ENCODE assay signal across 37 cellular contexts in the genomic region with DNA sequence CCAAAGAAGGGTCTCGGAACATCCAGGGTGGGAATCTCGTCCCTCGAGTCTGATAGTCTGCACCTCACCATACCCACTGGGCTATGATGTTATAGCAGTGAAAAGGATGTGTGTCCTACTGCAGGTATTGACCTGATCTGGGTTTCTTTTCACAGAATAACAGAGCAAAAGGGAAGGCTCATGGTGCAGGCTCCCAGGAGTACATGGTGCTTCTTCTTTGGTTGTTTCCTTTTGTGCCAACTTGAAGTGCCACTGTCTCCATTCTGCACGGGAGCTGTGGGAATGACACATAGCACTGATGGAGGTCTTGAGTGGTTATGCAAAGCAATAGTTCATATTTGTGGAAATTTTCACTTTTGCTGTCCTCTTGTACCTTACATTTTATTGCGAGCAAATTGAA.
"Had no signal": no experiment of that assay in that cellular context is flagged by ENCODE, and none has a peak within 500 bp of the region (broad histone marks: within the 10 kb centered on the region; RNA-seq: fewer than 3 reads in every experiment).

No MANE protein-coding gene starts in this region.

- H3K4me1 Mint-ChIP-seq: brain had no signal

- H3K27ac ChIP-seq: ascending aorta, cardiac muscle cell, VCaP had no signal

- H3K4me1 ChIP-seq: ascending aorta had no signal

- H3K9me3 Mint-ChIP-seq: activated CD4-positive, alpha-beta memory T cell treated with anti-CD3 and anti-CD28 coated beads, Interleukin-2, amount 10 ng/mL, durations not matched to agents 7 days and 5 days; activated CD4-positive, alpha-beta T cell treated with anti-CD3 and anti-CD28 coated beads, Interleukin-2, amount 10 ng/mL, durations not matched to agents 7 days and 5 days; activated naive CD4-positive, alpha-beta T cell treated with anti-CD3 and anti-CD28 coated beads, Interleukin-2, amount 10 ng/mL, durations not matched to agents 7 days and 5 days; activated naive CD4-positive, alpha-beta T cell treated with anti-CD3 and anti-CD28 coated beads, Interleukin-2, amount 50 U/mL, for 24 hours; activated naive CD8-positive, alpha-beta T cell treated with anti-CD3 and anti-CD28 coated beads, Interleukin-2, amount 10 ng/mL, durations not matched to agents 7 days and 5 days; activated naive CD8-positive, alpha-beta T cell treated with anti-CD3 and anti-CD28 coated beads, Interleukin-2, amount 50 U/mL, for 24 hours; activated T-cell treated with anti-CD3 and anti-CD28 coated beads, Interleukin-2, amount 50 U/mL, for 24 hours; activated T-helper 2 cell treated with anti-CD3 and anti-CD28 coated beads, Interferon-gamma antibody, Interleukin-2, Interleukin-4, amounts not matched to agents 10 μg/mL and 5 μg/mL and 100 μg/mL, durations not matched to agents 14 hours and 24 hours and 36 hours; brain; central memory CD8-positive, alpha-beta T cell; T-helper 1 cell treated with Interleukin-12 subunit alpha and Interleukin-12 subunit beta and Interleukin-4 antibody, amounts not matched to agents 30 μg/mL and 1 μg/mL, for 36 hours; T-helper 2 cell treated with Interferon-gamma antibody and Interleukin-4, amounts not matched to agents 5 μg/mL and 100 μg/mL, for 36 hours had no signal

- H3K4me3 ChIP-seq: ascending aorta, cardiac muscle cell had no signal

- H3K4me3 Mint-ChIP-seq: activated CD4-positive, alpha-beta memory T cell treated with anti-CD3 and anti-CD28 coated beads, Interleukin-2, amount 10 ng/mL, durations not matched to agents 7 days and 5 days; activated CD4-positive, alpha-beta T cell treated with anti-CD3 and anti-CD28 coated beads for 36 hours; activated CD4-positive, alpha-beta T cell treated with anti-CD3 and anti-CD28 coated beads, Interleukin-2, amount 10 ng/mL, durations not matched to agents 7 days and 5 days; activated CD8-positive, alpha-beta memory T cell treated with anti-CD3 and anti-CD28 coated beads, Interleukin-2, amount 10 ng/mL, durations not matched to agents 7 days and 5 days; activated CD8-positive, alpha-beta T cell treated with anti-CD3 and anti-CD28 coated beads, Interleukin-2, amount 10 ng/mL, durations not matched to agents 7 days and 5 days; activated naive CD4-positive, alpha-beta T cell treated with anti-CD3 and anti-CD28 coated beads, Interleukin-2, amount 10 ng/mL, durations not matched to agents 7 days and 5 days; activated naive CD4-positive, alpha-beta T cell treated with anti-CD3 and anti-CD28 coated beads, Interleukin-2, amount 50 U/mL, for 24 hours; activated naive CD8-positive, alpha-beta T cell; activated naive CD8-positive, alpha-beta T cell treated with anti-CD3 and anti-CD28 coated beads, Interleukin-2, amount 10 ng/mL, durations not matched to agents 7 days and 5 days; activated naive CD8-positive, alpha-beta T cell treated with anti-CD3 and anti-CD28 coated beads, Interleukin-2, amount 50 U/mL, for 24 hours; activated T-cell treated with anti-CD3 and anti-CD28 coated beads, Interleukin-2, amount 50 U/mL, for 24 hours; brain; central memory CD8-positive, alpha-beta T cell; T-helper 1 cell treated with Interleukin-12 subunit alpha and Interleukin-12 subunit beta and Interleukin-4 antibody, amounts not matched to agents 30 μg/mL and 1 μg/mL, for 36 hours; T-helper 2 cell treated with Interferon-gamma antibody and Interleukin-4, amounts not matched to agents 5 μg/mL and 100 μg/mL, for 36 hours had no signal

- DNase-seq: activated CD4-positive, alpha-beta memory T cell treated with anti-CD3 and anti-CD28 coated beads, Interleukin-2, amount 10 ng/mL, durations not matched to agents 7 days and 5 days; activated CD4-positive, alpha-beta T cell treated with anti-CD3 and anti-CD28 coated beads for 1 hour; activated CD4-positive, alpha-beta T cell treated with anti-CD3 and anti-CD28 coated beads for 36 hours; activated CD4-positive, alpha-beta T cell treated with anti-CD3 and anti-CD28 coated beads for 48 hours; activated CD4-positive, alpha-beta T cell treated with anti-CD3 and anti-CD28 coated beads, Interleukin-2, amount 10 ng/mL, durations not matched to agents 7 days and 5 days; activated CD4-positive, alpha-beta T cell treated with anti-CD3 and anti-CD28 coated beads, Interleukin-2, amount 50 U/mL, for 48 hours; activated CD4-positive, CD25-positive, alpha-beta regulatory T cell; activated CD8-positive, alpha-beta memory T cell treated with anti-CD3 and anti-CD28 coated beads for 24 hours; activated CD8-positive, alpha-beta memory T cell treated with anti-CD3 and anti-CD28 coated beads, Interleukin-2, amount 10 ng/mL, durations not matched to agents 7 days and 5 days; activated CD8-positive, alpha-beta memory T cell treated with anti-CD3 and anti-CD28 coated beads, Interleukin-2, amount 50 U/mL, for 48 hours; activated CD8-positive, alpha-beta T cell treated with anti-CD3 and anti-CD28 coated beads, Interleukin-2, amount 10 ng/mL, durations not matched to agents 7 days and 5 days; activated effector memory CD4-positive, alpha-beta T cell treated with Interleukin-2 at 50 U/mL for 16 hours; activated gamma-delta T cell; activated naive CD4-positive, alpha-beta T cell treated with anti-CD3 and anti-CD28 coated beads, Interleukin-2, amount 10 ng/mL, durations not matched to agents 7 days and 5 days; activated naive CD8-positive, alpha-beta T cell treated with anti-CD3 and anti-CD28 coated beads, Interleukin-2, amount 10 ng/mL, durations not matched to agents 7 days and 5 days; activated naive CD8-positive, alpha-beta T cell treated with anti-CD3 and anti-CD28 coated beads, Interleukin-2, amount 50 U/mL, for 24 hours; activated T-cell treated with anti-CD3 and anti-CD28 coated beads, Interleukin-2, amount 50 U/mL, for 24 hours; activated T-cell treated with anti-CD3 and anti-CD28 coated beads, Interleukin-2, amount 50 U/mL, for 48 hours; amygdala; anterior cingulate cortex; caudate nucleus; cerebellar nuclear complex; SW 1271; T-helper 1 cell; T-helper 2 cell; T-helper 9 cell had no signal

- H3K27me3 ChIP-seq: ascending aorta, cardiac muscle cell had no signal

- H3K27me3 Mint-ChIP-seq: activated CD4-positive, alpha-beta memory T cell treated with anti-CD3 and anti-CD28 coated beads, Interleukin-2, amount 10 ng/mL, durations not matched to agents 7 days and 5 days; activated CD4-positive, alpha-beta T cell treated with anti-CD3 and anti-CD28 coated beads for 36 hours; activated CD4-positive, alpha-beta T cell treated with anti-CD3 and anti-CD28 coated beads, Interleukin-2, amount 10 ng/mL, durations not matched to agents 7 days and 5 days; activated CD8-positive, alpha-beta memory T cell treated with anti-CD3 and anti-CD28 coated beads, Interleukin-2, amount 10 ng/mL, durations not matched to agents 7 days and 5 days; activated naive CD4-positive, alpha-beta T cell treated with anti-CD3 and anti-CD28 coated beads, Interleukin-2, amount 10 ng/mL, durations not matched to agents 7 days and 5 days; activated naive CD4-positive, alpha-beta T cell treated with anti-CD3 and anti-CD28 coated beads, Interleukin-2, amount 50 U/mL, for 24 hours; activated naive CD8-positive, alpha-beta T cell; activated naive CD8-positive, alpha-beta T cell treated with anti-CD3 and anti-CD28 coated beads, Interleukin-2, amount 10 ng/mL, durations not matched to agents 7 days and 5 days; activated naive CD8-positive, alpha-beta T cell treated with anti-CD3 and anti-CD28 coated beads, Interleukin-2, amount 50 U/mL, for 24 hours; activated T-cell treated with anti-CD3 and anti-CD28 coated beads, Interleukin-2, amount 50 U/mL, for 24 hours; brain; central memory CD8-positive, alpha-beta T cell had no signal

- H3K9me3 ChIP-seq: ascending aorta had no signal

- ATAC-seq: activated CD4-positive, alpha-beta T cell treated with anti-CD3 and anti-CD28 coated beads for 36 hours; activated CD4-positive, CD25-positive, alpha-beta regulatory T cell treated with anti-CD3 and anti-CD28 coated beads, Interleukin-2, amount 50 U/mL, for 24 hours; activated CD8-positive, alpha-beta memory T cell treated with anti-CD3 and anti-CD28 coated beads, Interleukin-2, amount 10 ng/mL, durations not matched to agents 7 days and 5 days; activated CD8-positive, alpha-beta T cell treated with anti-CD3 and anti-CD28 coated beads, Interleukin-2, amount 10 ng/mL, durations not matched to agents 7 days and 5 days; activated naive CD8-positive, alpha-beta T cell treated with anti-CD3 and anti-CD28 coated beads, Interleukin-2, amount 50 U/mL, for 24 hours had no signal

- H3K27ac Mint-ChIP-seq: activated CD4-positive, alpha-beta memory T cell treated with anti-CD3 and anti-CD28 coated beads, Interleukin-2, amount 10 ng/mL, durations not matched to agents 7 days and 5 days; activated CD4-positive, alpha-beta T cell treated with anti-CD3 and anti-CD28 coated beads for 36 hours; activated CD4-positive, alpha-beta T cell treated with anti-CD3 and anti-CD28 coated beads, Interleukin-2, amount 10 ng/mL, durations not matched to agents 7 days and 5 days; activated CD8-positive, alpha-beta memory T cell treated with anti-CD3 and anti-CD28 coated beads, Interleukin-2, amount 10 ng/mL, durations not matched to agents 7 days and 5 days; activated CD8-positive, alpha-beta T cell treated with anti-CD3 and anti-CD28 coated beads, Interleukin-2, amount 10 ng/mL, durations not matched to agents 7 days and 5 days; activated naive CD4-positive, alpha-beta T cell treated with anti-CD3 and anti-CD28 coated beads, Interleukin-2, amount 10 ng/mL, durations not matched to agents 7 days and 5 days; activated naive CD8-positive, alpha-beta T cell; activated naive CD8-positive, alpha-beta T cell treated with anti-CD3 and anti-CD28 coated beads, Interleukin-2, amount 10 ng/mL, durations not matched to agents 7 days and 5 days; activated naive CD8-positive, alpha-beta T cell treated with anti-CD3 and anti-CD28 coated beads, Interleukin-2, amount 50 U/mL, for 24 hours; activated T-helper 2 cell treated with anti-CD3 and anti-CD28 coated beads, Interferon-gamma antibody, Interleukin-2, Interleukin-4, amounts not matched to agents 10 μg/mL and 5 μg/mL and 100 μg/mL, durations not matched to agents 14 hours and 24 hours and 36 hours; T-helper 1 cell treated with Interleukin-12 subunit alpha and Interleukin-12 subunit beta and Interleukin-4 antibody, amounts not matched to agents 30 μg/mL and 1 μg/mL, for 36 hours; T-helper 2 cell treated with Interferon-gamma antibody and Interleukin-4, amounts not matched to agents 5 μg/mL and 100 μg/mL, for 36 hours had no signal
